23 cellular contexts compared by ENCODE assay signal in genomic region chr20:24870876-24871275, GRCh38.
DNase-seq lines count a peak whose midpoint lies in the region; ATAC-seq, FAIRE-seq and TF ChIP-seq lines count a peak whose summit lies in the region.
"Had no signal": no experiment of that assay in that cellular context is flagged by ENCODE, and none has a peak within 500 bp of the region (broad histone marks: within the 10 kb centered on the region; RNA-seq: fewer than 3 reads in every experiment).

No MANE protein-coding gene starts in this region.

- TF ChIP-seq POLR2A in HepG2 (IDR thresholded peaks at IDR 0.05; ENCODE audit: insufficient read depth in 1 of 2, low read depth in 2 of 2, low read length in 2 of 2) = no peak
- TF ChIP-seq POLR2A in right lobe of liver (IDR thresholded peaks at IDR 0.05) = no peak
- no peak for TF ChIP-seq POLR2A in GM12892 (IDR thresholded peaks at IDR 0.05; ENCODE audit: low read depth, low read length)

- H3K27me3 Mint-ChIP-seq in CD8-positive, alpha-beta memory T cell = peaks cover 16 to 30% of the 10 kb centered on the region in 2 donors

- no TSS peak for BruUV-seq in HepG2 (replicated peaks; lab: Mats Ljungman, UMichigan)

- H3K4me1 Mint-ChIP-seq in CD8-positive, alpha-beta memory T cell = no peaks in the 10 kb centered on the region
- H3K4me1 Mint-ChIP-seq: stimulated activated effector memory CD8-positive, alpha-beta T cell treated with anti-CD3 and anti-CD28 coated beads, Interleukin-12 subunit alpha, Interleukin-12 subunit beta, amount 100 ng/mL, for 72 hours; WTC11 had no signal

- FAIRE-seq in HepG2 (lab: Jason Lieb, UNC) (no peak), GM12892 (lab: Jason Lieb, UNC) (no peak)
- FAIRE-seq: H54 had no signal

- TF ChIP-seq RAD21 in HepG2 (CRISPR knock-in tag; IDR thresholded peaks at IDR 0.05) = no peak

- H3K27ac ChIP-seq in HepG2 (ENCODE audit: extremely low read length, insufficient read depth, low read length) = no peak overlapping the region
- no peak overlapping the region for H3K27ac ChIP-seq in right lobe of liver
- no peak overlapping the region for H3K27ac ChIP-seq in CD8-positive, alpha-beta memory T cell (ENCODE audit: low read depth, low read length)
- H3K27ac ChIP-seq: C4-2B, cardiac muscle cell, parathyroid adenoma, tibial artery had no signal

- peak overlapping the region; percentile 6; the same call in 1 of the 2 replicates for H3K4me2 ChIP-seq in HepG2 (ENCODE audit: low read depth, low read length)

- H3K4me3 Mint-ChIP-seq in CD8-positive, alpha-beta memory T cell = no peak overlapping the region
- H3K4me3 Mint-ChIP-seq: activated CD8-positive, alpha-beta T cell treated with anti-CD3 and anti-CD28 coated beads, Interleukin-2, amount 10 ng/mL, durations not matched to agents 7 days and 5 days; activated T-helper 1 cell treated with anti-CD3 and anti-CD28 coated beads, Interleukin-12 subunit alpha, Interleukin-12 subunit beta, Interleukin-2, Interleukin-4 antibody, amounts not matched to agents 30 ng/mL and 10 ng/mL and 1 ng/mL, durations not matched to agents 14 hours and 24 hours and 36 hours; stimulated activated effector memory CD8-positive, alpha-beta T cell treated with anti-CD3 and anti-CD28 coated beads, Interleukin-12 subunit alpha, Interleukin-12 subunit beta, amount 100 ng/mL, for 72 hours; WTC11 had no signal

- no peak overlapping the region for H3K27ac Mint-ChIP-seq in CD8-positive, alpha-beta memory T cell
- H3K27ac Mint-ChIP-seq: activated CD8-positive, alpha-beta T cell treated with anti-CD3 and anti-CD28 coated beads, Interleukin-2, amount 10 ng/mL, durations not matched to agents 7 days and 5 days; activated T-helper 1 cell treated with anti-CD3 and anti-CD28 coated beads, Interleukin-12 subunit alpha, Interleukin-12 subunit beta, Interleukin-2, Interleukin-4 antibody, amounts not matched to agents 30 ng/mL and 10 ng/mL and 1 ng/mL, durations not matched to agents 14 hours and 24 hours and 36 hours; stimulated activated effector memory CD8-positive, alpha-beta T cell treated with anti-CD3 and anti-CD28 coated beads, Interleukin-12 subunit alpha, Interleukin-12 subunit beta, amount 100 ng/mL, for 72 hours; WTC11 had no signal

- H3K4me3 ChIP-seq in HepG2 (replicated peaks in 1 of 3; ENCODE audit: insufficient read depth in 1 of 3, low read depth in 2 of 3, low read length in 3 of 3) = no peak overlapping the region
- no peak overlapping the region for H3K4me3 ChIP-seq in right lobe of liver
- no peak overlapping the region for H3K4me3 ChIP-seq in CD8-positive, alpha-beta memory T cell (ENCODE audit: low read length)
- H3K4me3 ChIP-seq: cardiac muscle cell, lung, tibial artery had no signal

- H3K27me3 ChIP-seq in HepG2 (ENCODE audit: control insufficient read depth in 1 of 2, insufficient read depth in 2 of 2, low read length in 2 of 2) = peaks cover 14 to 25% of the 10 kb centered on the region in 2 experiments; a peak in 2 of 5 replicates
- H3K27me3 ChIP-seq in right lobe of liver = no peaks in the 10 kb centered on the region
- no peaks in the 10 kb centered on the region for H3K27me3 ChIP-seq in CD8-positive, alpha-beta memory T cell (ENCODE audit: insufficient read depth, low read length, poor library complexity, severe bottlenecking)
- H3K27me3 ChIP-seq: cardiac muscle cell, tibial artery had no signal

- H3K36me3 ChIP-seq in HepG2 (replicated peaks in 1 of 2; ENCODE audit: control insufficient read depth in 1 of 2, insufficient read depth in 2 of 2, low read length in 2 of 2) = no peaks in the 10 kb centered on the region
- H3K36me3 ChIP-seq in right lobe of liver = no peaks in the 10 kb centered on the region
- H3K36me3 ChIP-seq in CD8-positive, alpha-beta memory T cell (ENCODE audit: insufficient read depth, low read length) = no peaks in the 10 kb centered on the region
- H3K36me3 ChIP-seq: cardiac muscle cell, tibial artery had no signal

- peaks cover 0 to 2% (median 1%) of the 10 kb centered on the region in 5 donors for H3K9me3 Mint-ChIP-seq in CD8-positive, alpha-beta memory T cell
- H3K9me3 Mint-ChIP-seq: stimulated activated effector memory CD8-positive, alpha-beta T cell treated with anti-CD3 and anti-CD28 coated beads, Interleukin-12 subunit alpha, Interleukin-12 subunit beta, amount 100 ng/mL, for 72 hours had no signal

- DNase-seq in HepG2 (ENCODE audit: low spot score) (no peak), right lobe of liver (no peak), NCI-H146 treated with DMSO at 0.1 percent for 48 hours (lab: John Stamatoyannopoulos, UW; ENCODE audit: unreplicated experiment) (peak; percentile 67), left kidney (ENCODE audit: low read depth, low spot score) (peak; percentile 89), GM12892 (ENCODE audit: insufficient read length) (no peak)
- DNase-seq in CD8-positive, alpha-beta memory T cell = no peak
- no peak for DNase-seq in activated CD8-positive, alpha-beta memory T cell treated with anti-CD3 and anti-CD28 coated beads, Interleukin-2, amount 50 U/mL, for 48 hours
- DNase-seq: 8988T; activated CD8-positive, alpha-beta T cell treated with anti-CD3 and anti-CD28 coated beads, Interleukin-2, amount 10 ng/mL, durations not matched to agents 7 days and 5 days; NCI-H1694; NCI-H446 treated with DMSO at 0.1 percent for 48 hours; SHP77 treated with DMSO at 0.1 percent for 48 hours; T-helper 2 cell; tibial artery had no signal

- no peak overlapping the region for H2AFZ ChIP-seq in HepG2 (ENCODE audit: low read length)
- H2AFZ ChIP-seq: parathyroid adenoma had no signal

- H3K79me2 ChIP-seq in HepG2 (ENCODE audit: insufficient read depth, low read length) = no peaks in the 10 kb centered on the region
- H3K79me2 ChIP-seq: parathyroid adenoma had no signal

- ATAC-seq in HepG2 (peak; percentile 67), right lobe of liver (no peak), HG03342 (IDR thresholded peaks at IDR 0.05; ENCODE audit: unreplicated experiment) (no peak)
- ATAC-seq: activated CD8-positive, alpha-beta T cell treated with anti-CD3 and anti-CD28 coated beads, Interleukin-2, amount 10 ng/mL, durations not matched to agents 7 days and 5 days; stimulated activated effector memory CD8-positive, alpha-beta T cell treated with anti-CD3 and anti-CD28 coated beads, Interleukin-12 subunit alpha, Interleukin-12 subunit beta, amount 100 ng/mL, for 72 hours; WTC11 had no signal

- H3K9me3 ChIP-seq in HepG2 (ENCODE audit: low read length) (peaks cover 4% of the 10 kb centered on the region), right lobe of liver (no peaks in the 10 kb centered on the region)
- H3K9me3 ChIP-seq in CD8-positive, alpha-beta memory T cell (ENCODE audit: low read length) = no peaks in the 10 kb centered on the region
- H3K9me3 ChIP-seq: tibial artery had no signal

- H3K36me3 Mint-ChIP-seq in CD8-positive, alpha-beta memory T cell = peaks cover 0 to 2% (median 0%) of the 10 kb centered on the region in 3 donors
- H3K36me3 Mint-ChIP-seq: stimulated activated effector memory CD8-positive, alpha-beta T cell treated with anti-CD3 and anti-CD28 coated beads, Interleukin-12 subunit alpha, Interleukin-12 subunit beta, amount 100 ng/mL, for 72 hours had no signal

- intact Hi-C loops in HepG2 (cut with micrococcal nuclease; ENCODE audit: unreplicated experiment) = no loop called here
- intact Hi-C loops in right lobe of liver (cut with DNase I) = no loop called here

- POLR2A ChIA-PET in HepG2 (lab: Yijun Ruan, JAX) = no interaction called here
- POLR2A ChIA-PET in CD8-positive, alpha-beta memory T cell (lab: Charles Lee) = no interaction called here

- H4K20me1 ChIP-seq in HepG2 (ENCODE audit: insufficient read depth, low read length) = no peaks in the 10 kb centered on the region; the same call in 1 of the 2 replicates

- in situ Hi-C loops in HepG2 (cut with HindIII; ENCODE audit: extremely low pct_ligation_motif_present, low pct_unique_long_range_greater_than_20kb) = no loop called here

- 20% methylated on average over 6 of the region's 8 CpGs for WGBS in HepG2 (ENCODE audit: low lambda C conversion rate)
- WGBS in right lobe of liver (ENCODE audit: insufficient coverage, low coverage, low lambda C conversion rate, missing lambda C conversion rate) = no CpG with 5 or more reads among the region's 8 CpGs

- TF ChIP-seq EP300 in HepG2 (IDR thresholded peaks at IDR 0.05; ENCODE audit: low read depth in 2 of 2, low read length in 2 of 2) = no peak
- TF ChIP-seq EP300 in HepG2 (CRISPR knock-in tag; IDR thresholded peaks at IDR 0.05; ENCODE audit: borderline replicate concordance) = no peak

- H3K4me1 ChIP-seq in HepG2 (ENCODE audit: insufficient read depth, low read length) (peaks cover 8% of the 10 kb centered on the region), right lobe of liver (no peaks in the 10 kb centered on the region)
- no peaks in the 10 kb centered on the region for H3K4me1 ChIP-seq in CD8-positive, alpha-beta memory T cell (ENCODE audit: insufficient read depth, low read length)
- H3K4me1 ChIP-seq: parathyroid adenoma, tibial artery had no signal

- CTCF ChIA-PET in HepG2 (lab: Yijun Ruan, JAX; ENCODE audit: low intra/inter-chr PET ratio, low total read pairs) = no interaction called here
- CTCF ChIA-PET in CD8-positive, alpha-beta memory T cell (lab: Charles Lee) = no interaction called here

- no peak overlapping the region for H3K9ac ChIP-seq in HepG2 (ENCODE audit: insufficient read depth, low read depth, low read length)
- H3K9ac ChIP-seq: parathyroid adenoma had no signal

- no peak for TF ChIP-seq CTCF in HepG2 (CRISPR knock-in tag; IDR thresholded peaks at IDR 0.05)
- no peak for TF ChIP-seq CTCF in right lobe of liver (IDR thresholded peaks at IDR 0.05)

TF ChIP-seq in HepG2, 621 proteins besides CTCF, POLR2A, EP300 and RAD21 (continues in another document):
- TF ChIP-seq SIX4 (CRISPR knock-in tag; IDR thresholded peaks at IDR 0.05) (no peak), HNF4A (CRISPR knock-in tag; IDR thresholded peaks at IDR 0.05) (peak; percentile 46; the same call in 1 of the 2 replicates), YY1 (IDR thresholded peaks at IDR 0.05; ENCODE audit: insufficient read depth, insufficient replicate concordance, low read depth, low read length) (peak; percentile 22), CREB1 (IDR thresholded peaks at IDR 0.05) (0 out of 2 replicates have a peak, but pooled peaks have one; percentile 23), CREB1 (CRISPR knock-in tag; IDR thresholded peaks at IDR 0.05) (no peak)

Comparison
In these comparisons a context has a peak if more than half of its experiments do, and no peak if none do; other contexts are left out.
1. DNase-seq: peak in NCI-H146 treated with DMSO at 0.1 percent for 48 hours (single experiment) and left kidney (single experiment); none in HepG2 (single experiment), right lobe of liver (0 of 3), CD8-positive, alpha-beta memory T cell (0 of 5), GM12892 (single experiment) and activated CD8-positive, alpha-beta memory T cell treated with anti-CD3 and anti-CD28 coated beads, Interleukin-2, amount 50 U/mL, for 48 hours (single experiment).